21 cellular contexts compared by ENCODE assay signal in genomic region chr1:7474143-7474490, GRCh38.
DNase-seq lines count a peak whose midpoint lies in the region; ATAC-seq, FAIRE-seq and TF ChIP-seq lines count a peak whose summit lies in the region.
"Had no signal": no experiment of that assay in that cellular context is flagged by ENCODE, and none has a peak within 500 bp of the region (broad histone marks: within the 10 kb centered on the region; RNA-seq: fewer than 3 reads in every experiment).

No MANE protein-coding gene starts in this region.

- 0% methylated on average over 3 of the region's 3 CpGs for WGBS in HepG2 (ENCODE audit: low lambda C conversion rate)
- no CpG with 5 or more reads among the region's 3 CpGs for WGBS in right lobe of liver (ENCODE audit: insufficient coverage, low coverage, low lambda C conversion rate, missing lambda C conversion rate)

- intact Hi-C loops in HepG2 (cut with micrococcal nuclease; ENCODE audit: unreplicated experiment) (no loop called here), right lobe of liver (cut with DNase I) (no loop called here)

- H3K4me3 Mint-ChIP-seq in CD8-positive, alpha-beta memory T cell, result no peak overlapping the region
- H3K4me3 Mint-ChIP-seq: CD4-positive, CD25-positive, alpha-beta regulatory T cell; CD8-positive, alpha-beta T cell had no signal

- H2AFZ ChIP-seq in HepG2 (ENCODE audit: low read length), result no peak overlapping the region
- no peak overlapping the region for H2AFZ ChIP-seq in keratinocyte (ENCODE audit: control insufficient read depth, low read length)
- no peak overlapping the region for H2AFZ ChIP-seq in osteoblast (ENCODE audit: low read length)
- H2AFZ ChIP-seq: GM23248 had no signal

- CTCF ChIA-PET in HepG2 (lab: Yijun Ruan, JAX; ENCODE audit: low intra/inter-chr PET ratio, low total read pairs), result no interaction called here
- CTCF ChIA-PET in CD8-positive, alpha-beta memory T cell (lab: Charles Lee), result no interaction called here

- no peak for TF ChIP-seq POLR2A in HepG2 (IDR thresholded peaks at IDR 0.05; ENCODE audit: insufficient read depth in 1 of 2, low read depth in 2 of 2, low read length in 2 of 2)
- TF ChIP-seq POLR2A in right lobe of liver (IDR thresholded peaks at IDR 0.05), result no peak

- TF ChIP-seq CTCF in HepG2 (CRISPR knock-in tag; IDR thresholded peaks at IDR 0.05) (no peak), right lobe of liver (IDR thresholded peaks at IDR 0.05) (no peak), keratinocyte (optimal IDR thresholded peaks at IDR 0.05 in 1 of 3, IDR thresholded peaks at IDR 0.05 in 1 of 3, conservative IDR thresholded peaks at IDR 0.05 in 1 of 3; ENCODE audit: extremely low read depth in 1 of 3, insufficient read depth in 2 of 3, low read length in 3 of 3) (no peak), osteoblast (IDR thresholded peaks at IDR 0.05; ENCODE audit: extremely low read depth, low read depth, low read length) (no peak)

- H3K27ac ChIP-seq in HepG2 (ENCODE audit: extremely low read length, insufficient read depth, low read length) (no peak overlapping the region), right lobe of liver (no peak overlapping the region), keratinocyte (ENCODE audit: control insufficient read depth, insufficient read depth, low read length) (no peak overlapping the region), osteoblast (ENCODE audit: low read depth, low read length) (no peak overlapping the region)
- no peak overlapping the region for H3K27ac ChIP-seq in CD8-positive, alpha-beta memory T cell (ENCODE audit: low read depth, low read length)
- H3K27ac ChIP-seq: 22Rv1, C4-2B, GM23248 had no signal

- no peak overlapping the region for H3K27ac Mint-ChIP-seq in CD8-positive, alpha-beta memory T cell
- H3K27ac Mint-ChIP-seq: CD4-positive, CD25-positive, alpha-beta regulatory T cell; CD8-positive, alpha-beta T cell had no signal

- H3K79me2 ChIP-seq in HepG2 (ENCODE audit: insufficient read depth, low read length) (no peaks in the 10 kb centered on the region), keratinocyte (ENCODE audit: control insufficient read depth, insufficient read depth, low read length) (no peaks in the 10 kb centered on the region), osteoblast (ENCODE audit: insufficient read depth, low read length) (no peaks in the 10 kb centered on the region)

- FAIRE-seq in HepG2 (lab: Jason Lieb, UNC) (no peak), keratinocyte (lab: Jason Lieb, UNC) (peak; percentile 17)
- FAIRE-seq: D721Med, GM12878, GM19239, H1 had no signal

- in situ Hi-C loops in HepG2 (cut with HindIII; ENCODE audit: extremely low pct_ligation_motif_present, low pct_unique_long_range_greater_than_20kb), result no loop called here

- ATAC-seq in HepG2 (no peak), right lobe of liver (no peak)
- ATAC-seq: CD8-positive, alpha-beta T cell; GM12878 had no signal

- no peak overlapping the region for H3K4me2 ChIP-seq in HepG2 (ENCODE audit: low read depth, low read length)
- no peak overlapping the region for H3K4me2 ChIP-seq in keratinocyte (ENCODE audit: control insufficient read depth, extremely low read depth, insufficient read depth, low read depth, low read length)
- H3K4me2 ChIP-seq in osteoblast (ENCODE audit: insufficient read depth, low read length), result no peak overlapping the region

- TF ChIP-seq EP300 in HepG2 (IDR thresholded peaks at IDR 0.05; ENCODE audit: low read depth in 2 of 2, low read length in 2 of 2) (no peak), HepG2 (CRISPR knock-in tag; IDR thresholded peaks at IDR 0.05; ENCODE audit: borderline replicate concordance) (no peak)

- DNase-seq in HepG2 (ENCODE audit: low spot score) (no peak), right lobe of liver (no peak), keratinocyte (ENCODE audit: low read depth, low spot score) (no peak), osteoblast (ENCODE audit: insufficient read length, low spot score, missing footprints) (peak; percentile 25), 8988T (no peak)
- no peak for DNase-seq in CD8-positive, alpha-beta memory T cell
- DNase-seq: CD4-positive, CD25-positive, alpha-beta regulatory T cell; CD8-positive, alpha-beta T cell; DMS 273 treated with DMSO at 0.1 percent for 48 hours; DMS79; EL; GDM1; GM23248; HCEC 1CT had no signal

- dilution Hi-C loops in keratinocyte (cut with MboI; ENCODE audit: extremely low pct_ligation_motif_present, low sequenced_read_pairs), result no loop called here

- POLR2A ChIA-PET in HepG2 (lab: Yijun Ruan, JAX), result no interaction called here
- POLR2A ChIA-PET in CD8-positive, alpha-beta memory T cell (lab: Charles Lee), result no interaction called here

- H3K27me3 ChIP-seq in HepG2 (ENCODE audit: control insufficient read depth in 1 of 2, insufficient read depth in 2 of 2, low read length in 2 of 2), result peaks cover 9 to 51% of the 10 kb centered on the region in 2 experiments; a peak in 4 of 5 replicates
- no peaks in the 10 kb centered on the region for H3K27me3 ChIP-seq in right lobe of liver
- H3K27me3 ChIP-seq in keratinocyte (ENCODE audit: control insufficient read depth, extremely low read depth, insufficient read depth, low read length), result peaks cover 30% of the 10 kb centered on the region
- no peaks in the 10 kb centered on the region for H3K27me3 ChIP-seq in osteoblast (ENCODE audit: insufficient read depth, low read length)
- no peaks in the 10 kb centered on the region for H3K27me3 ChIP-seq in CD8-positive, alpha-beta memory T cell (ENCODE audit: insufficient read depth, low read length, poor library complexity, severe bottlenecking)
- H3K27me3 ChIP-seq: BLaER1 had no signal

- TF ChIP-seq RAD21 in HepG2 (CRISPR knock-in tag; IDR thresholded peaks at IDR 0.05), result no peak

- H3K27me3 Mint-ChIP-seq in CD8-positive, alpha-beta memory T cell, result peaks cover 4 to 5% of the 10 kb centered on the region in 2 donors
- H3K27me3 Mint-ChIP-seq: CD4-positive, CD25-positive, alpha-beta regulatory T cell had no signal

- no peaks in the 10 kb centered on the region for H3K9me1 ChIP-seq in keratinocyte (ENCODE audit: control insufficient read depth, extremely low read depth, insufficient read depth, low read length)

- H4K20me1 ChIP-seq in HepG2 (ENCODE audit: insufficient read depth, low read length), result peaks cover 2% of the 10 kb centered on the region; the same call in 1 of the 2 replicates
- no peaks in the 10 kb centered on the region for H4K20me1 ChIP-seq in keratinocyte (ENCODE audit: control insufficient read depth, extremely low read depth, insufficient read depth, low read length)
- no peaks in the 10 kb centered on the region for H4K20me1 ChIP-seq in osteoblast (ENCODE audit: insufficient read depth, low read length)
- H4K20me1 ChIP-seq: BLaER1 had no signal

- no peaks in the 10 kb centered on the region for H3K9me3 Mint-ChIP-seq in CD8-positive, alpha-beta memory T cell
- H3K9me3 Mint-ChIP-seq: CD8-positive, alpha-beta T cell had no signal

- H3K4me1 ChIP-seq in HepG2 (ENCODE audit: insufficient read depth, low read length) (no peaks in the 10 kb centered on the region), right lobe of liver (no peaks in the 10 kb centered on the region), keratinocyte (ENCODE audit: control insufficient read depth, extremely low read depth, insufficient read depth, low read length) (peaks cover 30% of the 10 kb centered on the region), osteoblast (ENCODE audit: insufficient read depth, low read length) (peaks cover 43% of the 10 kb centered on the region)
- H3K4me1 ChIP-seq in CD8-positive, alpha-beta memory T cell (ENCODE audit: insufficient read depth, low read length), result no peaks in the 10 kb centered on the region

- no TSS peak for BruUV-seq in HepG2 (replicated peaks; lab: Mats Ljungman, UMichigan)

- H3K9me3 ChIP-seq in HepG2 (ENCODE audit: low read length) (no peaks in the 10 kb centered on the region), right lobe of liver (no peaks in the 10 kb centered on the region), keratinocyte (ENCODE audit: control insufficient read depth, low read depth, low read length) (no peaks in the 10 kb centered on the region), osteoblast (ENCODE audit: low read depth, low read length) (no peaks in the 10 kb centered on the region)
- no peaks in the 10 kb centered on the region for H3K9me3 ChIP-seq in CD8-positive, alpha-beta memory T cell (ENCODE audit: low read length)
- H3K9me3 ChIP-seq: BLaER1 had no signal

- H3K36me3 Mint-ChIP-seq in CD8-positive, alpha-beta memory T cell, result no peaks in the 10 kb centered on the region
- H3K36me3 Mint-ChIP-seq: CD4-positive, CD25-positive, alpha-beta regulatory T cell; CD8-positive, alpha-beta T cell had no signal

- H3K36me3 ChIP-seq in HepG2 (replicated peaks in 1 of 2; ENCODE audit: control insufficient read depth in 1 of 2, insufficient read depth in 2 of 2, low read length in 2 of 2) (no peaks in the 10 kb centered on the region), right lobe of liver (no peaks in the 10 kb centered on the region), keratinocyte (ENCODE audit: control insufficient read depth in 2 of 2, extremely low read depth in 1 of 2, insufficient read depth in 2 of 2, low read length in 2 of 2) (no peaks in the 10 kb centered on the region), osteoblast (ENCODE audit: insufficient read depth, low read length) (no peaks in the 10 kb centered on the region)
- H3K36me3 ChIP-seq in CD8-positive, alpha-beta memory T cell (ENCODE audit: insufficient read depth, low read length), result no peaks in the 10 kb centered on the region
- H3K36me3 ChIP-seq: BLaER1 had no signal

- H3K9ac ChIP-seq in HepG2 (ENCODE audit: insufficient read depth, low read depth, low read length) (no peak overlapping the region), keratinocyte (ENCODE audit: control insufficient read depth, extremely low read depth, insufficient read depth, low read length) (no peak overlapping the region)
- H3K9ac ChIP-seq: GM23248 had no signal

- no peaks in the 10 kb centered on the region for H3K4me1 Mint-ChIP-seq in CD8-positive, alpha-beta memory T cell
- H3K4me1 Mint-ChIP-seq: CD4-positive, CD25-positive, alpha-beta regulatory T cell had no signal

- H3K4me3 ChIP-seq in HepG2 (replicated peaks in 1 of 3; ENCODE audit: insufficient read depth in 1 of 3, low read depth in 2 of 3, low read length in 3 of 3) (no peak overlapping the region), right lobe of liver (no peak overlapping the region), keratinocyte (ENCODE audit: control insufficient read depth in 2 of 3, extremely low read depth in 1 of 3, insufficient read depth in 2 of 3, low read depth in 1 of 3, low read length in 3 of 3) (no peak overlapping the region), osteoblast (ENCODE audit: insufficient read depth, low read length) (no peak overlapping the region)
- no peak overlapping the region for H3K4me3 ChIP-seq in CD8-positive, alpha-beta memory T cell (ENCODE audit: low read length)
- H3K4me3 ChIP-seq: BLaER1, GM12878, GM23248 had no signal

TF ChIP-seq in HepG2, 621 proteins besides CTCF, POLR2A, EP300 and RAD21 (continues in another document):
- no peak for TF ChIP-seq ASH2L (IDR thresholded peaks at IDR 0.05; ENCODE audit: insufficient read length, low read depth, low read length)
- TF ChIP-seq THYN1 (CRISPR knock-in tag; IDR thresholded peaks at IDR 0.05; ENCODE audit: borderline replicate concordance, low read depth), result no peak
- no peak for TF ChIP-seq NRL (CRISPR knock-in tag; IDR thresholded peaks at IDR 0.05; ENCODE audit: borderline replicate concordance)
- TF ChIP-seq ZNF33A (CRISPR knock-in tag; IDR thresholded peaks at IDR 0.05; ENCODE audit: borderline replicate concordance), result no peak
- no peak for TF ChIP-seq ZNF768 (CRISPR knock-in tag; IDR thresholded peaks at IDR 0.05)
